In genomic region chr11:124752471-124753100, GRCh38 we compare ENCODE assay signal across 1 cellular context.
TF ChIP-seq lines count a peak whose summit lies in the region.

No MANE protein-coding gene starts in this region.

TF ChIP-seq in GM23338, 12 proteins besides CTCF, POLR2A, EP300 and RAD21 (continued from another document):
- TF ChIP-seq ETS1 (IDR thresholded peaks at IDR 0.05): no peak
